Comparison of ENCODE assay signal across 8 cellular contexts in genomic region chr5:217860-218456, GRCh38. TPM values are rescaled to one million over a fixed set of nuclear protein-coding genes. Genes with fewer than 3 reads are reported as not detected.
A peak's percentile ranks its signal among the peaks of the same experiment; 100 is the strongest.
DNase-seq lines count a peak whose midpoint lies in the region; ATAC-seq and TF ChIP-seq lines count a peak whose summit lies in the region.

Gene CCDC127, minus strand, starts transcription at chr5:218153. Its CDS starts 1,304 bp downstream, at chr5:216849.
Gene SDHA, plus strand, starts transcription at chr5:218320. Its CDS starts 36 bp downstream, at chr5:218356.

- H3K4me1 ChIP-seq in breast epithelium, result no peaks in the 10 kb centered on the region

- ATAC-seq in GM18907 (IDR thresholded peaks at IDR 0.05; ENCODE audit: unreplicated experiment) (peak; percentile 81), HG03135 (IDR thresholded peaks at IDR 0.05; ENCODE audit: unreplicated experiment) (peak; percentile 65)

- intact Hi-C loops in breast epithelium (cut with DNase I; ENCODE audit: low total_unique reads), result no loop called here

- H3K27ac ChIP-seq in VCaP (peak within 1 kb of the TSS; percentile 81), breast epithelium (peak within 1 kb of the TSS; percentile 86), skin epidermis (peak within 1 kb of the TSS; percentile 68 to 99 (median 93))

- no peaks in the 10 kb centered on the region for H3K36me3 ChIP-seq in breast epithelium

- H3K4me3 ChIP-seq in breast epithelium (peak within 1 kb of the TSS; percentile 80 to 99 (median 97)), skin epidermis (peak within 1 kb of the TSS; percentile 53 to 99 (median 80))

- TF ChIP-seq CTCF in VCaP (conservative IDR thresholded peaks at IDR 0.05), result peak; percentile 48
- TF ChIP-seq CTCF in breast epithelium (IDR thresholded peaks at IDR 0.05), result no peak

- H3K27me3 ChIP-seq in breast epithelium, result no peaks in the 10 kb centered on the region

- no peak for TF ChIP-seq POLR2A in breast epithelium (IDR thresholded peaks at IDR 0.05)

- DNase-seq in AG08396 (ENCODE audit: low spot score), result peak; percentile 100
- peak; percentile 97 for DNase-seq in NCI-H2196 (lab: John Stamatoyannopoulos, UW; ENCODE audit: unreplicated experiment)
- DNase-seq in breast epithelium (ENCODE audit: low spot score in 2 of 2), result peak; percentile 91 to 94
- DNase-seq in iPS-NIHi11 (ENCODE audit: low spot score), result peak; percentile 100

- no peaks in the 10 kb centered on the region for H3K9me3 ChIP-seq in breast epithelium

RNA-seq across cellular contexts. Expression of gene CCDC127, which starts in this region (rescaled TPM):
- total RNA-seq in breast epithelium, result 1 to 10 TPM; 5.0 to 5.6 (median 5.3) TPM

RNA-seq across cellular contexts. Expression of gene SDHA, which starts in this region (rescaled TPM):
- total RNA-seq in breast epithelium, result 10 to 100 TPM; 71.1 to 80.6 (median 79.5) TPM

Comparison
In these comparisons a context has a peak if more than half of its experiments do, and no peak if none do; other contexts are left out.
1. Peak in every context shown above with its lines: DNase-seq, ATAC-seq, H3K4me3 ChIP-seq and H3K27ac ChIP-seq.